In genomic region chr11:120912504-120912903, GRCh38 we compare ENCODE assay signal across 8 cellular contexts.
DNase-seq lines count a peak whose midpoint lies in the region; ATAC-seq, FAIRE-seq and TF ChIP-seq lines count a peak whose summit lies in the region.

No MANE protein-coding gene starts in this region.

- intact Hi-C loops in activated CD4-positive, alpha-beta T cell treated with anti-CD3 and anti-CD28 coated beads, Interleukin-2, amount 10 ng/mL, durations not matched to agents 24 days and 14 days (cut with micrococcal nuclease): no loop called here

- no peak overlapping the region for H3K27ac ChIP-seq in substantia nigra (ENCODE audit: low read depth, low read length, poor library complexity, severe bottlenecking)

- peak; percentile 2 for DNase-seq in A172 (ENCODE audit: low spot score)
- peak; percentile 9 for DNase-seq in RCC 7860 (ENCODE audit: low spot score)
- DNase-seq in hepatic stellate cell (ENCODE audit: low spot score): peak; percentile 37
- no peak for DNase-seq in activated CD4-positive, alpha-beta T cell treated with anti-CD3 and anti-CD28 coated beads, Interleukin-2, amount 10 ng/mL, durations not matched to agents 24 days and 14 days
- DNase-seq in cortex of kidney (lab: John Stamatoyannopoulos, UW): no peak
- DNase-seq in substantia nigra (lab: John Stamatoyannopoulos, UW): no peak

- no peak for ATAC-seq in HG02571 (IDR thresholded peaks at IDR 0.05; ENCODE audit: unreplicated experiment)

- H3K27me3 Mint-ChIP-seq in activated CD4-positive, alpha-beta T cell treated with anti-CD3 and anti-CD28 coated beads, Interleukin-2, amount 10 ng/mL, durations not matched to agents 24 days and 14 days: no peaks in the 10 kb centered on the region

- no peak for FAIRE-seq in RCC 7860 (lab: Jason Lieb, UNC)

- H3K36me3 Mint-ChIP-seq in activated CD4-positive, alpha-beta T cell treated with anti-CD3 and anti-CD28 coated beads, Interleukin-2, amount 10 ng/mL, durations not matched to agents 24 days and 14 days (ENCODE audit: low read depth): no peaks in the 10 kb centered on the region

- no peaks in the 10 kb centered on the region for H3K4me1 Mint-ChIP-seq in activated CD4-positive, alpha-beta T cell treated with anti-CD3 and anti-CD28 coated beads, Interleukin-2, amount 10 ng/mL, durations not matched to agents 24 days and 14 days

- no peaks in the 10 kb centered on the region for H3K9me3 Mint-ChIP-seq in activated CD4-positive, alpha-beta T cell treated with anti-CD3 and anti-CD28 coated beads, Interleukin-2, amount 10 ng/mL, durations not matched to agents 24 days and 14 days

- H3K27ac Mint-ChIP-seq in activated CD4-positive, alpha-beta T cell treated with anti-CD3 and anti-CD28 coated beads, Interleukin-2, amount 10 ng/mL, durations not matched to agents 24 days and 14 days: no peak overlapping the region

- no peak overlapping the region for H3K4me3 Mint-ChIP-seq in activated CD4-positive, alpha-beta T cell treated with anti-CD3 and anti-CD28 coated beads, Interleukin-2, amount 10 ng/mL, durations not matched to agents 24 days and 14 days

- peak; percentile 58 for TF ChIP-seq CTCF in GM12872 (IDR thresholded peaks at IDR 0.05; ENCODE audit: insufficient read depth, low read depth, low read length)

Comparison
In these comparisons a context has a peak if more than half of its experiments do, and no peak if none do; other contexts are left out.
1. DNase-seq: peak in A172 (single experiment), RCC 7860 (single experiment) and hepatic stellate cell (single experiment); none in activated CD4-positive, alpha-beta T cell treated with anti-CD3 and anti-CD28 coated beads, Interleukin-2, amount 10 ng/mL, durations not matched to agents 24 days and 14 days (single experiment), cortex of kidney (single experiment) and substantia nigra (0 of 49).